31 cellular contexts compared by ENCODE assay signal in the genomic region with DNA sequence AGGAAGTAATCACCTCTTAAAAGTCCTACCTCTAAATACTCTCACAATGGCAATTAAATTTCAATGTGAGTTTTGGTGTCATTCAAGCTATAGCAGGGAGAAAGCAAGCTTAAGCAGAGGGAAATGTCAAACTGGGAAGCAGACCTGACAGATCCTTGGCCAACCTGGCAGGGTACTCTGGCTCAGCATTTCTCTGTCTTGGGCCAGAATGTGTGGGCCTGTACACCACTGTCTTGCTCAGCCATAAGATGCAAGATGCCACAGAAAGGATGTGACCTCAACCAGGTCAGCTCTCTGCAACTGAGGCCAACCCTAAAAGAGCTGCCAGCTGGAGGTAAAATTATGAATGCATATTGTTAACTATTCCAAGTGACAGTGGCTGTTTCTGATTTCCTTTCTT.
"Had no signal": no experiment of that assay in that cellular context is flagged by ENCODE, and none has a peak within 500 bp of the region (broad histone marks: within the 10 kb centered on the region; RNA-seq: fewer than 3 reads in every experiment).

No MANE protein-coding gene starts in this region.

- H3K4me3 ChIP-seq: adrenal gland, ascending aorta, cardiac muscle cell had no signal

- H3K4me1 ChIP-seq: adrenal gland, ascending aorta had no signal

- H3K27ac ChIP-seq: adrenal gland, ascending aorta, cardiac muscle cell, VCaP had no signal

- DNase-seq: activated B cell treated with CpG ODN at 0.5 μM for 24 hours; activated CD4-positive, alpha-beta memory T cell treated with anti-CD3 and anti-CD28 coated beads for 36 hours; activated CD4-positive, alpha-beta T cell treated with anti-CD3 and anti-CD28 coated beads for 4 hours; activated CD4-positive, alpha-beta T cell treated with anti-CD3 and anti-CD28 coated beads, Interleukin-2, amount 10 ng/mL, durations not matched to agents 24 days and 14 days; activated CD4-positive, alpha-beta T cell treated with anti-CD3 and anti-CD28 coated beads, Interleukin-2, amount 50 U/mL, for 1 hour; activated CD4-positive, alpha-beta T cell treated with anti-CD3 and anti-CD28 coated beads, Interleukin-2, amount 50 U/mL, for 4 hours; activated CD4-positive, CD25-positive, alpha-beta regulatory T cell treated with anti-CD3 and anti-CD28 coated beads, Interleukin-2, amount 50 U/mL, for 72 hours; activated CD8-positive, alpha-beta memory T cell treated with anti-CD3 and anti-CD28 coated beads, Interleukin-2, amount 50 U/mL, for 4 hours; activated CD8-positive, alpha-beta T cell treated with anti-CD3 and anti-CD28 coated beads for 36 hours; activated effector memory CD4-positive, alpha-beta T cell treated with anti-CD3 and anti-CD28 coated beads, Interleukin-2, amount 50 U/mL, for 16 hours; activated gamma-delta T cell treated with Interleukin-2 at 50 U/mL for 16 hours; activated naive CD4-positive, alpha-beta T cell; activated naive CD4-positive, alpha-beta T cell treated with anti-CD3 and anti-CD28 coated beads for 36 hours; activated naive CD4-positive, alpha-beta T cell treated with anti-CD3 and anti-CD28 coated beads, Interleukin-2, amount 50 U/mL, for 16 hours; activated naive CD8-positive, alpha-beta T cell treated with anti-CD3 and anti-CD28 coated beads for 36 hours; activated T-cell treated with anti-CD3 and anti-CD28 coated beads for 4 hours; activated T-cell treated with anti-CD3 and anti-CD28 coated beads, Interleukin-2, amount 50 U/mL, for 1 hour; activated T-cell treated with anti-CD3 and anti-CD28 coated beads, Interleukin-2, amount 50 U/mL, for 4 hours; activated T-cell treated with anti-CD3 and anti-CD28 coated beads, Interleukin-2, amount 50 U/mL, for 72 hours; adrenal gland; amniotic stem cell; T-helper 1 cell; T-helper 2 cell; T-helper 9 cell had no signal

- H3K36me3 ChIP-seq: adrenal gland, ascending aorta, cardiac muscle cell had no signal

- ATAC-seq: activated CD8-positive, alpha-beta T cell treated with anti-CD3 and anti-CD28 coated beads for 36 hours; activated naive CD4-positive, alpha-beta T cell treated with anti-CD3 and anti-CD28 coated beads, Interleukin-2, amount 50 U/mL, for 72 hours; activated T-cell treated with anti-CD3 and anti-CD28 coated beads, Interleukin-2, amount 50 U/mL, for 4 hours; activated T-cell treated with anti-CD3 and anti-CD28 coated beads, Interleukin-2, amount 50 U/mL, for 72 hours; activated T-helper 17 cell treated with anti-CD3 and anti-CD28 coated beads, Interleukin-2, amount 50 U/mL, for 72 hours had no signal

- H3K27me3 ChIP-seq: adrenal gland, ascending aorta, cardiac muscle cell had no signal

- H3K9me3 ChIP-seq: adrenal gland, ascending aorta had no signal

- FAIRE-seq: bronchial epithelial cell, TTC549 had no signal
